In genomic region chr21:31515253-31515652, GRCh38 we compare ENCODE assay signal across 23 cellular contexts.
"Had no signal": no experiment of that assay in that cellular context is flagged by ENCODE, and none has a peak within 500 bp of the region (broad histone marks: within the 10 kb centered on the region; RNA-seq: fewer than 3 reads in every experiment).

No MANE protein-coding gene starts in this region.

- H3K27ac ChIP-seq: gastrocnemius medialis, parathyroid adenoma, psoas muscle, sigmoid colon, tibial artery, upper lobe of right lung had no signal

- FAIRE-seq: bronchial epithelial cell, colon, keratinocyte, small intestine had no signal

- H3K4me1 ChIP-seq: gastrocnemius medialis, parathyroid adenoma, psoas muscle, sigmoid colon, tibial artery, upper lobe of right lung had no signal

- H3K79me2 ChIP-seq: parathyroid adenoma had no signal

- H3K36me3 ChIP-seq: gastrocnemius medialis, sigmoid colon, tibial artery, upper lobe of right lung had no signal

- H3K4me3 ChIP-seq: gastrocnemius medialis, psoas muscle, sigmoid colon, tibial artery, upper lobe of right lung had no signal

- H3K9me3 ChIP-seq: gastrocnemius medialis, psoas muscle, sigmoid colon, tibial artery, upper lobe of right lung had no signal

- H3K27me3 ChIP-seq: gastrocnemius medialis, sigmoid colon, tibial artery, upper lobe of right lung had no signal

- H2AFZ ChIP-seq: parathyroid adenoma had no signal

- H3K9ac ChIP-seq: parathyroid adenoma had no signal

- DNase-seq: activated B cell treated with CpG ODN at 0.5 μM for 24 hours; activated CD4-positive, alpha-beta T cell treated with anti-CD3 and anti-CD28 coated beads, Interleukin-2, amount 50 U/mL, for 1 hour; activated CD8-positive, alpha-beta memory T cell treated with anti-CD3 and anti-CD28 coated beads, Interleukin-2, amount 10 ng/mL, durations not matched to agents 7 days and 5 days; activated CD8-positive, alpha-beta T cell treated with anti-CD3 and anti-CD28 coated beads, Interleukin-2, amount 10 ng/mL, durations not matched to agents 7 days and 5 days; activated naive CD4-positive, alpha-beta T cell; activated T-cell treated with anti-CD3 and anti-CD28 coated beads, Interleukin-2, amount 50 U/mL, for 48 hours; dermis blood vessel endothelial cell; effector memory CD4-positive, alpha-beta T cell; erythroblast; gastrocnemius medialis; left colon; psoas muscle; sigmoid colon; stimulated activated CD4-positive, alpha-beta T cell treated with anti-CD3 and anti-CD28 coated beads, Interleukin-4, amount 100 ng/mL, for 24 hours; SW 1271; T-helper 17 cell; tibial artery; upper lobe of right lung had no signal
